In genomic region chr18:36316246-36316645, GRCh38 we compare ENCODE assay signal across 1 cellular context.
TF ChIP-seq lines count a peak whose summit lies in the region.

No MANE protein-coding gene starts in this region.

TF ChIP-seq in IMR-90, 13 proteins besides CTCF, POLR2A, EP300 and RAD21:
- TF ChIP-seq ELK1 (IDR thresholded peaks at IDR 0.05; ENCODE audit: borderline replicate concordance, low read depth, low read length), result no peak
- no peak for TF ChIP-seq RCOR1 (IDR thresholded peaks at IDR 0.05; ENCODE audit: insufficient replicate concordance, low read length)
- TF ChIP-seq FOS (IDR thresholded peaks at IDR 0.05; ENCODE audit: low read depth, low read length), result no peak
- no peak for TF ChIP-seq USF2 (IDR thresholded peaks at IDR 0.05; ENCODE audit: low read depth, low read length)
- TF ChIP-seq MAFK (IDR thresholded peaks at IDR 0.05; ENCODE audit: low read depth, low read length), result no peak
- TF ChIP-seq RFX5 (IDR thresholded peaks at IDR 0.05; ENCODE audit: low read depth, low read length), result no peak
- TF ChIP-seq CEBPB (IDR thresholded peaks at IDR 0.05; ENCODE audit: low read depth, low read length), result no peak
- TF ChIP-seq MXI1 (IDR thresholded peaks at IDR 0.05; ENCODE audit: borderline replicate concordance, low read depth, low read length), result no peak
- TF ChIP-seq BHLHE40 (IDR thresholded peaks at IDR 0.05; ENCODE audit: low read depth, low read length), result no peak
- no peak for TF ChIP-seq NFE2L2 (IDR thresholded peaks at IDR 0.05; ENCODE audit: low read depth, low read length)
- no peak for TF ChIP-seq SMC3 (IDR thresholded peaks at IDR 0.05; ENCODE audit: low read depth, low read length)
- no peak for TF ChIP-seq CHD1 (IDR thresholded peaks at IDR 0.05; ENCODE audit: low read depth, low read length)
- TF ChIP-seq MAZ (IDR thresholded peaks at IDR 0.05; ENCODE audit: borderline replicate concordance, low read depth, low read length), result no peak
TF ChIP-seq in IMR-90: peak in this region for 0.
